Comparison of ENCODE assay signal across 14 cellular contexts in the genomic region with DNA sequence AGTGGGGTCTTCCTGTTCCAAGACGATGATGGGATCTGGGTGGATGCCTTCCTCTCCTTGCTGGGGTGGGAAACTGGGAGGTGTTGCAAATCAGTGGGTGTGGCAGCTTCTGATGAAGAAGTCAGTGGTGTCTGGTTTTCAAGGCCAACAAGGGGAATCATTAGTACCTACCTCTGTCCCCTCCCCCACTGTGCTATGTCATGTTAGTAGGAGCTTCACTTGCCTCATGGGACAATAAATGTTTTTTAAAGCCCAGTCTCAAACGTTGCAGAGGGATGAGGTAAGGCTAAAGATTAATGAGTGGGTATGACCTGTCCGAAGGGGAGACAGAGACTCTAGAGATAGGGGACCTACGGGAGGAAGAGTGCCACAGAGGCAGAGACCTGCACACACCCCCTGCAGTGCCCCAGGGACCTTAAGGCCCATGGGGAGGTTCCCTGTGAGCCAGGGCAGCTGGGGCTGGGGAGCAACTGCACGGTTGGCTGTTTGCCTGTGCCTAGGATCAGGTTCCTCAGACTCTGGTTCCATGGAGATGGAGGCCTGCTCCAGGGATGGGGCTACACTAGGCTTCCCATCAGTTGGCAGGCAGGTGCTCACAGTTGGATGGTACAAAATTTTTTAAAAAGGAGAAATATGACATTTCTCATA. TPM values are rescaled to one million over a fixed set of nuclear protein-coding genes. Genes with fewer than 3 reads are reported as not detected.
A peak's percentile ranks its signal among the peaks of the same experiment; 100 is the strongest.
DNase-seq lines count a peak whose midpoint lies in the region; ATAC-seq, FAIRE-seq and TF ChIP-seq lines count a peak whose summit lies in the region.
"Had no signal": no experiment of that assay in that cellular context is flagged by ENCODE, and none has a peak within 500 bp of the region (broad histone marks: within the 10 kb centered on the region; RNA-seq: fewer than 3 reads in every experiment).

No MANE protein-coding gene starts in this region.

- no TSS peak for BruUV-seq in GM12878 (replicated peaks; lab: Mats Ljungman, UMichigan)

- TF ChIP-seq CTCF in GM12878 (IDR thresholded peaks at IDR 0.05 in 2 of 3, conservative IDR thresholded peaks at IDR 0.05 in 1 of 3; ENCODE audit: control insufficient read depth in 2 of 3, extremely low read depth in 1 of 3, insufficient read depth in 1 of 3, low read depth in 3 of 3, low read length in 3 of 3) (no peak), omental fat pad (IDR thresholded peaks at IDR 0.05) (no peak)

- SMC1A ChIA-PET in GM12878 (lab: Charles Lee; ENCODE audit: uncharacterized antibody, unreplicated experiment) = interaction anchor here (0.7 to 1.6 kb wide), 5 partner anchors 10 to 28 kb away, joined by 3 to 5 read pairs (median 3); no protein-coding TSS in a partner anchor

- H2AFZ ChIP-seq in GM12878 (ENCODE audit: control insufficient read depth, low read depth, low read length) (no peak overlapping the region), neuronal stem cell (ENCODE audit: low read length) (no peak overlapping the region)

- H3K79me1 ChIP-seq in neuronal stem cell (ENCODE audit: low read depth, low read length) = no peaks in the 10 kb centered on the region

- no peak overlapping the region for H2BK12ac ChIP-seq in neuronal stem cell (ENCODE audit: low read length)

- no peak overlapping the region for H3K27ac ChIP-seq in GM12878 (ENCODE audit: control insufficient read depth, insufficient read depth)
- no peak overlapping the region for H3K27ac ChIP-seq in neuronal stem cell (replicated peaks; ENCODE audit: low read length)

- no peak overlapping the region for H4K91ac ChIP-seq in neuronal stem cell (ENCODE audit: low read depth, low read length, poor library complexity)

- TF ChIP-seq POLR2A in GM12891 (IDR thresholded peaks at IDR 0.05; ENCODE audit: low read depth, low read length) (no peak), GM12878 (IDR thresholded peaks at IDR 0.05; ENCODE audit: low read depth, low read length) (no peak)

- no peak overlapping the region for H2BK15ac ChIP-seq in neuronal stem cell (ENCODE audit: low read length)

- H3K9ac ChIP-seq in GM12878 (ENCODE audit: control insufficient read depth, insufficient read depth, low read length) (no peak overlapping the region), neuronal stem cell (ENCODE audit: low read depth, low read length, poor library complexity) (no peak overlapping the region)

- no peak overlapping the region for H2BK5ac ChIP-seq in neuronal stem cell (ENCODE audit: low read length)

- H4K8ac ChIP-seq in neuronal stem cell (ENCODE audit: low read depth, low read length) = no peak overlapping the region

- no peak overlapping the region for H2AK5ac ChIP-seq in neuronal stem cell (ENCODE audit: low read depth, low read length)

- POLR2A ChIA-PET in GM12878 (lab: Charles Lee) = interaction anchor here (0.8 to 1.3 kb wide), 2 partner anchors 14 to 19 kb away, joined by 3 to 4 read pairs; no protein-coding TSS in a partner anchor

- H3K23ac ChIP-seq in neuronal stem cell (ENCODE audit: low read depth, low read length, poor library complexity) = no peak overlapping the region

- DNase-seq in GM12891 (ENCODE audit: insufficient read length, low spot score) = no peak
- DNase-seq in NCI-H2171 (lab: John Stamatoyannopoulos, UW) = peak; percentile 22
- DNase-seq in GM12878 (ENCODE audit: low read depth, low spot score) = no peak
- DNase-seq in neuronal stem cell (ENCODE audit: low spot score) = no peak
- no peak for DNase-seq in NCI-H2107 treated with DMSO at 0.1 percent for 48 hours (lab: John Stamatoyannopoulos, UW; ENCODE audit: unreplicated experiment)
- no peak for DNase-seq in Ammon's horn (ENCODE audit: low spot score)
- DNase-seq in omental fat pad (ENCODE audit: low spot score) = no peak
- DNase-seq: EL, NCI-H1105, NCI-H1694 treated with DMSO at 0.1 percent for 48 hours, NCI-H510A, NCI-H82 had no signal

- intact Hi-C loops in GM12878 (cut with micrococcal nuclease; ENCODE audit: unreplicated experiment) = no loop called here

- H3K79me2 ChIP-seq in GM12878 (ENCODE audit: control insufficient read depth, insufficient read depth, low read length) = peaks cover 1% of the 10 kb centered on the region; the same call in 1 of the 2 replicates

- H3K4me3 ChIP-seq in GM12878 = no peak overlapping the region
- H3K4me3 ChIP-seq in neuronal stem cell (ENCODE audit: low read length in 2 of 2) = no peak overlapping the region

- H3K18ac ChIP-seq in neuronal stem cell (ENCODE audit: low read length) = peak overlapping the region; percentile 7

- CTCF ChIA-PET in GM12878 (lab: Yijun Ruan, JAX) = interaction anchor here (0.9 to 1.2 kb wide), 2 partner anchors 28 to 200 kb away, joined by 3 to 4 read pairs; no protein-coding TSS in a partner anchor

- H3K36me3 ChIP-seq in GM12878 (ENCODE audit: control insufficient read depth in 2 of 2, insufficient read depth in 2 of 2, low read length in 1 of 2) = no peaks in the 10 kb centered on the region
- H3K36me3 ChIP-seq in neuronal stem cell (replicated peaks in 1 of 2; ENCODE audit: control insufficient read depth in 2 of 2, insufficient read depth in 2 of 2, low read length in 2 of 2) = no peaks in the 10 kb centered on the region

- no peak for TF ChIP-seq EP300 in GM12878 (IDR thresholded peaks at IDR 0.05; ENCODE audit: borderline replicate concordance in 1 of 2, control insufficient read depth in 1 of 2, low read depth in 2 of 2, low read length in 2 of 2)

- H3K27me3 ChIP-seq in GM12878 (replicated peaks in 1 of 2; ENCODE audit: control insufficient read depth in 2 of 2, insufficient read depth in 2 of 2, low read length in 1 of 2) (no peaks in the 10 kb centered on the region), neuronal stem cell (ENCODE audit: control insufficient read depth in 3 of 3, insufficient read depth in 3 of 3, low read depth in 1 of 3, low read length in 3 of 3) (no peaks in the 10 kb centered on the region)

- peaks cover 2% of the 10 kb centered on the region; the same call in 2 of the 3 replicates for H3K9me3 ChIP-seq in GM12878 (replicated peaks; ENCODE audit: control insufficient read depth, insufficient read depth, low read length)
- no peaks in the 10 kb centered on the region for H3K9me3 ChIP-seq in neuronal stem cell (replicated peaks in 1 of 2; ENCODE audit: control insufficient read depth in 2 of 2, insufficient read depth in 1 of 2, low read depth in 1 of 2, low read length in 2 of 2)

- no peak overlapping the region for H3K4me2 ChIP-seq in GM12878 (ENCODE audit: control insufficient read depth, insufficient read depth)
- no peak overlapping the region for H3K4me2 ChIP-seq in neuronal stem cell (ENCODE audit: insufficient read depth, low read length, poor library complexity, severe bottlenecking)

- no peak for TF ChIP-seq RAD21 in GM12878 (IDR thresholded peaks at IDR 0.05; ENCODE audit: insufficient read depth, low read depth, low read length)

- in situ Hi-C loops in GM12878 (cut with MboI) = no loop called here

- WGBS in GM12878 (ENCODE audit: insufficient coverage, insufficient replicate concordance, low lambda C conversion rate, missing lambda C conversion rate) = 12% methylated on average over 5 of the region's 5 CpGs
- WGBS in neuronal stem cell (ENCODE audit: extremely low coverage in 2 of 2, insufficient read length in 2 of 2, insufficient replicate concordance in 1 of 2), 2 donors = no CpG with 5 or more reads among the region's 5 CpGs

- FAIRE-seq in GM12891 (lab: Jason Lieb, UNC) = peak; percentile 35
- no peak for FAIRE-seq in GM12878 (lab: Jason Lieb, UNC)

- H3K4ac ChIP-seq in neuronal stem cell (ENCODE audit: low read length) = no peak overlapping the region

- H3K4me1 ChIP-seq in GM12878 (ENCODE audit: control insufficient read depth, insufficient read depth, low read length) = peaks cover 20% of the 10 kb centered on the region
- H3K4me1 ChIP-seq in neuronal stem cell (ENCODE audit: control insufficient read depth in 2 of 2, insufficient read depth in 1 of 2, low read depth in 1 of 2, low read length in 2 of 2) = no peaks in the 10 kb centered on the region

- ATAC-seq in GM12878 (no peak), omental fat pad (ENCODE audit: low FRiP score) (no peak), GM18907 (IDR thresholded peaks at IDR 0.05; ENCODE audit: unreplicated experiment) (no peak)
- ATAC-seq: HCT116 had no signal

- no peak overlapping the region for H2BK120ac ChIP-seq in neuronal stem cell (ENCODE audit: low read depth, low read length)

- H4K20me1 ChIP-seq in GM12878 (ENCODE audit: control insufficient read depth, insufficient read depth) = no peaks in the 10 kb centered on the region

- RAD21 ChIA-PET in GM12878 (lab: Charles Lee; ENCODE audit: unreplicated experiment) = interaction anchor here (1.4 kb wide), 1 partner anchor 34 kb away, joined by 4 read pairs; no protein-coding TSS in a partner anchor

- H3K14ac ChIP-seq in neuronal stem cell (ENCODE audit: low read length) = no peak overlapping the region

TF ChIP-seq in GM12891, 5 proteins besides CTCF, POLR2A, EP300 and RAD21 (continues in another document):
- TF ChIP-seq POU2F2 (IDR thresholded peaks at IDR 0.05; ENCODE audit: low read depth, low read length) (no peak), TAF1 (IDR thresholded peaks at IDR 0.05; ENCODE audit: low read depth, low read length) (no peak), PAX5 (IDR thresholded peaks at IDR 0.05; ENCODE audit: insufficient read depth, low read length, severe bottlenecking) (no peak)

TF ChIP-seq in GM12878, 131 proteins besides CTCF, POLR2A, EP300 and RAD21 (continues in another document):
- peak; percentile 55 for TF ChIP-seq MEF2B (IDR thresholded peaks at IDR 0.05; ENCODE audit: partially characterized antibody, poor library complexity, severe bottlenecking)
- no peak for TF ChIP-seq TCF7 (IDR thresholded peaks at IDR 0.05; ENCODE audit: borderline replicate concordance)

RNA-seq across cellular contexts. Expression of a gene that starts 37.8 kb away (rescaled TPM):
- polyA plus RNA-seq in GM12891 (2012; ENCODE audit: low read depth, missing spikeins) = 25.7 TPM
- 16.4 and 16.7 TPM in 2 replicates for total RNA-seq in GM12878 (2013; cell fraction: nucleolus; rRNA removed)
- total RNA-seq in GM12878 (2014; rRNA removed) (35.8 and 37.0 TPM in 2 replicates), GM12878 (2014; rRNA removed; fragmentation: Illumina TruSeq; extraction: Trizol) (23.2 and 23.8 TPM in 2 replicates), GM12878 (2021) (43.2 and 43.4 TPM in 2 replicates), omental fat pad (10 to 100 TPM in 1 of 4 donors, 1 to 10 TPM in 3; 6.5 to 14.4 (median 7.0) TPM)
- 24.9 TPM for polyA plus RNA-seq in GM12878 (2011; ENCODE audit: low read depth)
- polyA plus RNA-seq in GM12878 (2011; rRNA removed) (20.3 and 26.9 TPM in 2 replicates), GM12878 (2014; fragmentation: Illumina TruSeq; extraction: Trizol) (27.4 TPM in 2 replicates), GM12878 (2014; fragmentation: Nextera tagmentation; extraction: Ambion mirVana) (10 to 100 TPM; 10.8 to 13.9 TPM), GM12878 (2014; rRNA removed) (28.0 and 29.0 TPM in 2 replicates), GM12878 (2016; fragmentation: Nextera tagmentation; extraction: Ambion mirVana) (10 to 100 TPM; 32.6 to 37.2 TPM)
- 27.0 and 29.7 TPM in 2 replicates for polyA plus RNA-seq in GM12878 (2011; cell fraction: cytosol; rRNA removed)
- polyA plus RNA-seq in GM12878 (2011; cell fraction: nucleus; rRNA removed) = 30.5 and 33.0 TPM in 2 replicates
- 27.7 and 31.8 TPM in 2 replicates for polyA plus RNA-seq in GM12878 (2012)
- polyA minus RNA-seq in GM12878 (2011; rRNA and poly(A)+ RNA removed) = 49.4 and 72.0 TPM in 2 replicates
- polyA minus RNA-seq in GM12878 (2011; cell fraction: cytosol; rRNA and poly(A)+ RNA removed) = 22.5 and 26.3 TPM in 2 replicates
- polyA minus RNA-seq in GM12878 (2011; cell fraction: nucleus; rRNA and poly(A)+ RNA removed) = 12.0 and 23.5 TPM in 2 replicates
- 3.7 TPM for polyA plus RNA-seq in neuronal stem cell (2013, experiment 1 of 2)
- 3.9 TPM for polyA plus RNA-seq in neuronal stem cell (2013, experiment 2 of 2)
